In genomic region chr14:60214415-60215126, GRCh38 we compare ENCODE assay signal across 19 cellular contexts.
"Had no signal": no experiment of that assay in that cellular context is flagged by ENCODE, and none has a peak within 500 bp of the region (broad histone marks: within the 10 kb centered on the region; RNA-seq: fewer than 3 reads in every experiment).

No MANE protein-coding gene starts in this region.

- H3K9me3 ChIP-seq: ovary had no signal

- ATAC-seq: activated CD8-positive, alpha-beta T cell treated with anti-CD3 and anti-CD28 coated beads for 36 hours; activated T-helper 17 cell treated with anti-CD3 and anti-CD28 coated beads, Interleukin-2, amount 50 U/mL, for 72 hours; left lobe of liver; sciatic nerve; stimulated activated naive B cell treated with anti-CD40 and anti-IgM and Interleukin-4, amounts not matched to agents 10 μg/mL and 1 μg/mL and 100 μg/mL, for 72 hours; T-cell had no signal

- H3K27ac ChIP-seq: dorsolateral prefrontal cortex, epithelial cell of prostate, ovary had no signal

- DNase-seq: activated CD4-positive, alpha-beta T cell treated with anti-CD3 and anti-CD28 coated beads for 48 hours; activated CD4-positive, CD25-positive, alpha-beta regulatory T cell; activated CD8-positive, alpha-beta T cell treated with anti-CD3 and anti-CD28 coated beads for 36 hours; activated naive CD4-positive, alpha-beta T cell; activated naive CD8-positive, alpha-beta T cell treated with anti-CD3 and anti-CD28 coated beads for 36 hours; activated T-cell treated with anti-CD3 and anti-CD28 coated beads, Interleukin-2, amount 50 U/mL, for 1 hour; amniotic stem cell; dorsolateral prefrontal cortex; foreskin melanocyte; hypothalamus; islet precursor cell; naive B cell; ovary; stimulated activated naive B cell treated with anti-CD40 and anti-IgM and Interleukin-4, amounts not matched to agents 10 μg/mL and 1 μg/mL and 100 μg/mL, for 72 hours; T-cell had no signal

- H3K36me3 ChIP-seq: ovary had no signal

- H3K4me3 ChIP-seq: dorsolateral prefrontal cortex, ovary had no signal

- H3K27me3 ChIP-seq: dorsolateral prefrontal cortex, ovary had no signal
